In the genomic region with DNA sequence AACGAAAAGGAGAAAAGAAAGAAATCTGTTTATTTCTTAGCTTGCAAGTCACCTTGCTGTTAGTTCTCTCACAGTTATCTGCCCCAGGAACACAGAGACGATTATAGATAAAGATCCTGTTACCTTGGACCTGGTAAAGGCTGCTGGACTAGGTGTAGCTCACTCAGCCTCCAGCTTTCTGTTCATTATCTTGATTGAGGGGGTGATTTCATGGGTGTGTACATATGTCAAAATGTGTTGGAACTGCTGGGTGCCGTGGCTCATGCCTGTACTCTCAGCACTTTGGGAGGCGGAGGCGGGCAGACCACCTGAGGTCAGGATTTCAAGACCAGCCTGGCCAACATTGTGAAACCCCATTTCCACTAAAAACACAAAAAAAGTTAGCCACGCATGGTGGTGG, we compare ENCODE assay signal across 1 cellular context.
TF ChIP-seq lines count a peak whose summit lies in the region.

No MANE protein-coding gene starts in this region.

TF ChIP-seq in WTC11, 78 proteins besides CTCF, POLR2A, EP300 and RAD21:
- TF ChIP-seq, protein P1, sequence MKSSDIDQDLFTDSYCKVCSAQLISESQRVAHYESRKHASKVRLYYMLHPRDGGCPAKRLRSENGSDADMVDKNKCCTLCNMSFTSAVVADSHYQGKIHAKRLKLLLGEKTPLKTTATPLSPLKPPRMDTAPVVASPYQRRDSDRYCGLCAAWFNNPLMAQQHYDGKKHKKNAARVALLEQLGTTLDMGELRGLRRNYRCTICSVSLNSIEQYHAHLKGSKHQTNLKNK (CRISPR knock-in tag; IDR thresholded peaks at IDR 0.05) = no peak
- TF ChIP-seq ZNF671 (CRISPR knock-in tag; IDR thresholded peaks at IDR 0.05) = no peak
- TF ChIP-seq EMX1 (CRISPR knock-in tag; IDR thresholded peaks at IDR 0.05) = no peak
- TF ChIP-seq NFE2L1 (CRISPR knock-in tag; IDR thresholded peaks at IDR 0.05) = no peak
- no peak for TF ChIP-seq TEAD4 (CRISPR knock-in tag; IDR thresholded peaks at IDR 0.05)
- TF ChIP-seq ATF1 (CRISPR knock-in tag; IDR thresholded peaks at IDR 0.05) = no peak
- no peak for TF ChIP-seq ESRRA (CRISPR knock-in tag; IDR thresholded peaks at IDR 0.05; ENCODE audit: borderline replicate concordance)
- TF ChIP-seq, protein P2, sequence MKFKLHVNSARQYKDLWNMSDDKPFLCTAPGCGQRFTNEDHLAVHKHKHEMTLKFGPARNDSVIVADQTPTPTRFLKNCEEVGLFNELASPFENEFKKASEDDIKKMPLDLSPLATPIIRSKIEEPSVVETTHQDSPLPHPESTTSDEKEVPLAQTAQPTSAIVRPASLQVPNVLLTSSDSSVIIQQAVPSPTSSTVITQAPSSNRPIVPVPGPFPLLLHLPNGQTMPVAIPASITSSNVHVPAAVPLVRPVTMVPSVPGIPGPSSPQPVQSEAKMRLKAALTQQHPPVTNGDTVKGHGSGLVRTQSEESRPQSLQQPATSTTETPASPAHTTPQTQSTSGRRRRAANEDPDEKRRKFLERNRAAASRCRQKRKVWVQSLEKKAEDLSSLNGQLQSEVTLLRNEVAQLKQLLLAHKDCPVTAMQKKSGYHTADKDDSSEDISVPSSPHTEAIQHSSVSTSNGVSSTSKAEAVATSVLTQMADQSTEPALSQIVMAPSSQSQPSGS (CRISPR knock-in tag; IDR thresholded peaks at IDR 0.05; ENCODE audit: borderline replicate concordance, low read depth) = no peak
- TF ChIP-seq NFATC4 (CRISPR knock-in tag; IDR thresholded peaks at IDR 0.05) = no peak
- TF ChIP-seq, protein P3, sequence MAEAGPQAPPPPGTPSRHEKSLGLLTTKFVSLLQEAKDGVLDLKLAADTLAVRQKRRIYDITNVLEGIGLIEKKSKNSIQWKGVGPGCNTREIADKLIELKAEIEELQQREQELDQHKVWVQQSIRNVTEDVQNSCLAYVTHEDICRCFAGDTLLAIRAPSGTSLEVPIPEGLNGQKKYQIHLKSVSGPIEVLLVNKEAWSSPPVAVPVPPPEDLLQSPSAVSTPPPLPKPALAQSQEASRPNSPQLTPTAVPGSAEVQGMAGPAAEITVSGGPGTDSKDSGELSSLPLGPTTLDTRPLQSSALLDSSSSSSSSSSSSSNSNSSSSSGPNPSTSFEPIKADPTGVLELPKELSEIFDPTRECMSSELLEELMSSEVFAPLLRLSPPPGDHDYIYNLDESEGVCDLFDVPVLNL (CRISPR knock-in tag; IDR thresholded peaks at IDR 0.05; ENCODE audit: borderline replicate concordance, low read depth) = no peak
- no peak for TF ChIP-seq FOXK1 (CRISPR knock-in tag; IDR thresholded peaks at IDR 0.05)
- no peak for TF ChIP-seq ZNF219 (CRISPR knock-in tag; IDR thresholded peaks at IDR 0.05; ENCODE audit: borderline replicate concordance)
- TF ChIP-seq TP53 (CRISPR knock-in tag; IDR thresholded peaks at IDR 0.05) = no peak
- no peak for TF ChIP-seq OVOL2 (CRISPR knock-in tag; IDR thresholded peaks at IDR 0.05; ENCODE audit: borderline replicate concordance)
